In genomic region chr11:67278135-67278938, GRCh38 we compare ENCODE assay signal across 1 cellular context.
TF ChIP-seq lines count a peak whose summit lies in the region.

No MANE protein-coding gene starts in this region.

TF ChIP-seq in K562, 482 proteins besides CTCF, POLR2A, EP300 and RAD21 (continued from another document):
- TF ChIP-seq ZBTB49 (CRISPR knock-in tag; IDR thresholded peaks at IDR 0.05; ENCODE audit: borderline replicate concordance) (no peak), IRF2 (CRISPR knock-in tag; IDR thresholded peaks at IDR 0.05) (0 out of 2 replicates have a peak, but pooled peaks have one; percentile 13), CBX1 (IDR thresholded peaks at IDR 0.05; ENCODE audit: low read depth) (0 out of 2 replicates have a peak, but pooled peaks have one; percentile 0), POLR2G (IDR thresholded peaks at IDR 0.05; ENCODE audit: low read depth, low read length) (0 out of 2 replicates have a peak, but pooled peaks have one; percentile 50), ATF4 (CRISPR knock-in tag; IDR thresholded peaks at IDR 0.05) (no peak), PHTF2 (CRISPR knock-in tag; IDR thresholded peaks at IDR 0.05) (0 out of 2 replicates have a peak, but pooled peaks have one; percentile 28), KDM1A (IDR thresholded peaks at IDR 0.05) (no peak), ETV5 (CRISPR knock-in tag; IDR thresholded peaks at IDR 0.05; ENCODE audit: low read depth) (no peak)
- TF ChIP-seq, protein P1, sequence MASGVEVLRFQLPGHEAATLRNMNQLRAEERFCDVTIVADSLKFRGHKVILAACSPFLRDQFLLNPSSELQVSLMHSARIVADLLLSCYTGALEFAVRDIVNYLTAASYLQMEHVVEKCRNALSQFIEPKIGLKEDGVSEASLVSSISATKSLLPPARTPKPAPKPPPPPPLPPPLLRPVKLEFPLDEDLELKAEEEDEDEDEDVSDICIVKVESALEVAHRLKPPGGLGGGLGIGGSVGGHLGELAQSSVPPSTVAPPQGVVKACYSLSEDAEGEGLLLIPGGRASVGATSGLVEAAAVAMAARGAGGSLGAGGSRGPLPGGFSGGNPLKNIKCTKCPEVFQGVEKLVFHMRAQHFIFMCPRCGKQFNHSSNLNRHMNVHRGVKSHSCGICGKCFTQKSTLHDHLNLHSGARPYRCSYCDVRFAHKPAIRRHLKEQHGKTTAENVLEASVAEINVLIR (CRISPR knock-in tag; IDR thresholded peaks at IDR 0.05), result no peak
- TF ChIP-seq, protein P2, sequence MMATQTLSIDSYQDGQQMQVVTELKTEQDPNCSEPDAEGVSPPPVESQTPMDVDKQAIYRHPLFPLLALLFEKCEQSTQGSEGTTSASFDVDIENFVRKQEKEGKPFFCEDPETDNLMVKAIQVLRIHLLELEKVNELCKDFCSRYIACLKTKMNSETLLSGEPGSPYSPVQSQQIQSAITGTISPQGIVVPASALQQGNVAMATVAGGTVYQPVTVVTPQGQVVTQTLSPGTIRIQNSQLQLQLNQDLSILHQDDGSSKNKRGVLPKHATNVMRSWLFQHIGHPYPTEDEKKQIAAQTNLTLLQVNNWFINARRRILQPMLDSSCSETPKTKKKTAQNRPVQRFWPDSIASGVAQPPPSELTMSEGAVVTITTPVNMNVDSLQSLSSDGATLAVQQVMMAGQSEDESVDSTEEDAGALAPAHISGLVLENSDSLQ (IDR thresholded peaks at IDR 0.05), result no peak
